Comparison of ENCODE assay signal across 8 cellular contexts in the genomic region with DNA sequence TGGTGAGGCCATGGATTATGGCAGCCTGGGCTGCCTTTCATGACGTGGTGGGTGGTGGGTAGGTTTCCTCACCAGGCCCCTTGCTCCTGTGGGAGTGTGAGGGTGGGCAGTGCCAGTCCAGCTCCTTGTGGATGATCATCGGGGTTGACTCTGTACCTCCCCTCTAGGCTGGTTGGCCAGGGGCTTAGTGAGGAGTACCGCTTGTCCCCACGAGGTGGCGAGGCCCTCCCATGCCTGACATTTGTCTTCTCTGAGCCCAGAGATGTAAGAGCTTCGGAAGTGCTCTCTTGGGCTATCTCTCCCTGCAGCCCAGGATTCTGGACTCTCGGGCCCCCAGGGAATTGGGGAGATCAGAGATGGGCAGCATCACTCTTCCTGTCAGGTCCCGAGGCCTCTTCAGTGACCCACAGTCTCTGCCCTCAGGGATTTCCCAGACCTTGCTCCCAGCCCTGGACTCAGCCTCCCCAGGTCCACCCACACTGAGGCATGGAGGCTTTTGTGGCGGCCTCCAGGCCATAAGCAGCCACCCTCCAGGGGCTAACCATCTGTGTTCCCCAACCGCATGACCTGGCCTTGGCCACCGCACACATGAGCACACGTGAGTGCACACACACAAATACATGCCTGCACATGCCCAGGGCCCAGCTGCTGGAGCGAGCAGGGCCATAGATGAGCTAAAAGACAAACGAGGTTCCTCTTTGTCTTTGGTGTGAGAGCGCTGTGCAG. TPM values are rescaled to one million over a fixed set of nuclear protein-coding genes. Genes with fewer than 3 reads are reported as not detected.
DNase-seq lines count a peak whose midpoint lies in the region; ATAC-seq and TF ChIP-seq lines count a peak whose summit lies in the region.

No MANE protein-coding gene starts in this region.

- 46 to 59% methylated on average over 15 of the region's 15 CpGs for WGBS in lung, 2 donors

- no peak overlapping the region for H3K27ac ChIP-seq in lung (ENCODE audit: low read depth in 1 of 2, low read length in 1 of 2)

- peaks cover 0 to 2% of the 10 kb centered on the region in 2 donors for H3K9me3 ChIP-seq in lung (ENCODE audit: control insufficient read depth in 2 of 2, insufficient read depth in 1 of 2, low read length in 1 of 2)

- peaks cover 0 to 16% of the 10 kb centered on the region in 2 donors for H3K36me3 ChIP-seq in lung (ENCODE audit: control insufficient read depth in 2 of 2, insufficient read depth in 2 of 2, low read length in 2 of 2)

- H3K4me3 ChIP-seq in choroid plexus epithelial cell (ENCODE audit: low read depth, low read length) (no peak overlapping the region), lung (no peak overlapping the region)

- H3K27me3 ChIP-seq in lung (ENCODE audit: control insufficient read depth, insufficient read depth), result no peaks in the 10 kb centered on the region

- ATAC-seq in GM21528 (IDR thresholded peaks at IDR 0.05; ENCODE audit: low FRiP score, unreplicated experiment), result peak; percentile 71
- ATAC-seq in lung (ENCODE audit: insufficient read depth, low FRiP score), result peak; percentile 37

- peaks cover 0 to 8% of the 10 kb centered on the region in 2 donors for H3K4me1 ChIP-seq in lung (ENCODE audit: control insufficient read depth in 2 of 2, insufficient read depth in 2 of 2, low read length in 2 of 2)

- TF ChIP-seq CTCF in choroid plexus epithelial cell (conservative IDR thresholded peaks at IDR 0.05; ENCODE audit: low read depth, low read length) (peak; percentile 87), lung (IDR thresholded peaks at IDR 0.05; ENCODE audit: control extremely low read depth, extremely low read depth) (no peak)

- DNase-seq in NCI-H524 (lab: John Stamatoyannopoulos, UW) (peak; percentile 45 to 71), NCI-H524 treated with DMSO at 0.1 percent for 48 hours (lab: John Stamatoyannopoulos, UW) (no peak), HT1080 (ENCODE audit: low read depth) (peak; percentile 73), SK-N-DZ (ENCODE audit: low spot score) (peak; percentile 70), choroid plexus epithelial cell (ENCODE audit: low read depth) (peak; percentile 85), lung (ENCODE audit: low spot score) (no peak)
- DNase-seq in stimulated activated naive CD4-positive, alpha-beta T cell treated with Interleukin-2 at 50 U/mL for 16 hours (lab: John Stamatoyannopoulos, UW), result no peak

RNA-seq across cellular contexts. Expression of gene SPR, which starts 6.5 kb away (rescaled TPM):
- 62.4 and 64.4 TPM in 2 replicates for total RNA-seq in HT1080 (2014; rRNA removed; shearing (Covaris generic))
- 43.3 and 48.2 TPM in 2 replicates for polyA plus RNA-seq in HT1080 (2015; cell fraction: cytosol; rRNA removed)
- polyA plus RNA-seq in HT1080 (2015; cell fraction: nucleus; rRNA removed), result 24.9 and 26.2 TPM in 2 replicates
- polyA plus RNA-seq in SK-N-DZ (2014; cell fraction: cytosol; rRNA removed), result 7.3 and 8.6 TPM in 2 replicates
- polyA plus RNA-seq in SK-N-DZ (2014; cell fraction: nucleus; rRNA removed), result 3.8 and 5.1 TPM in 2 replicates
- 10 to 100 TPM; 11.1 to 38.0 TPM for total RNA-seq in lung
- polyA plus RNA-seq in lung, result 10 to 100 TPM; 31.6 to 32.2 TPM

RNA-seq across cellular contexts. Expression of gene EMX1, which starts 23.6 kb away (rescaled TPM):
- total RNA-seq in HT1080 (2014; rRNA removed; shearing (Covaris generic)), result not detected in 2 replicates
- polyA plus RNA-seq in HT1080 (2015; cell fraction: cytosol; rRNA removed), result not detected in 2 replicates
- not detected in 2 replicates for polyA plus RNA-seq in HT1080 (2015; cell fraction: nucleus; rRNA removed)
- polyA plus RNA-seq in SK-N-DZ (2014; cell fraction: cytosol; rRNA removed), result not detected in 2 replicates
- 0.63 TPM in 1 of 2 replicates, not detected in the other for polyA plus RNA-seq in SK-N-DZ (2014; cell fraction: nucleus; rRNA removed)
- under 1 TPM in 1 of 2 donors, not detected in 1; 0.12 TPM for total RNA-seq in lung
- under 1 TPM in 1 of 2 donors, not detected in 1; 0.02 TPM for polyA plus RNA-seq in lung

Comparison
In these comparisons a context has a peak if more than half of its experiments do, and no peak if none do; other contexts are left out.
1. DNase-seq: peak in NCI-H524 (2 of 2), HT1080 (single experiment), SK-N-DZ (single experiment) and choroid plexus epithelial cell (single experiment); none in NCI-H524 treated with DMSO at 0.1 percent for 48 hours (single experiment), lung (single experiment) and stimulated activated naive CD4-positive, alpha-beta T cell treated with Interleukin-2 at 50 U/mL for 16 hours (single experiment).